In genomic region chrX:19017271-19017670, GRCh38 we compare ENCODE assay signal across 8 cellular contexts. TPM values are rescaled to one million over a fixed set of nuclear protein-coding genes. Genes with fewer than 3 reads are reported as not detected.
DNase-seq lines count a peak whose midpoint lies in the region; TF ChIP-seq lines count a peak whose summit lies in the region.

No MANE protein-coding gene starts in this region.

- no peak overlapping the region for H3K27ac ChIP-seq in esophagus muscularis mucosa (replicated peaks in 1 of 4)
- H3K27ac ChIP-seq in testis = no peak overlapping the region
- H3K27ac ChIP-seq in esophagus squamous epithelium = no peak overlapping the region

- no peaks in the 10 kb centered on the region for H3K36me3 ChIP-seq in esophagus muscularis mucosa
- H3K36me3 ChIP-seq in testis (ENCODE audit: low read depth, missing control alignments) = no peaks in the 10 kb centered on the region
- H3K36me3 ChIP-seq in esophagus squamous epithelium = no peaks in the 10 kb centered on the region

- H3K4me3 ChIP-seq in esophagus muscularis mucosa (no peak overlapping the region), testis (no peak overlapping the region), esophagus squamous epithelium (no peak overlapping the region)

- 42% methylated on average over 3 of the region's 3 CpGs for WGBS in esophagus muscularis mucosa
- WGBS in testis, 2 donors = 17 to 44% methylated on average over 1 to 3 of the region's 3 CpGs
- WGBS in esophagus squamous epithelium, 2 donors = 20 to 44% methylated on average over 1 to 3 of the region's 3 CpGs

- H3K9me3 ChIP-seq in esophagus muscularis mucosa (no peaks in the 10 kb centered on the region), testis (no peaks in the 10 kb centered on the region), esophagus squamous epithelium (no peaks in the 10 kb centered on the region)

- H3K4me1 ChIP-seq in esophagus muscularis mucosa (no peaks in the 10 kb centered on the region), testis (no peaks in the 10 kb centered on the region), esophagus squamous epithelium (no peaks in the 10 kb centered on the region)

- H3K27me3 ChIP-seq in esophagus muscularis mucosa = no peaks in the 10 kb centered on the region
- H3K27me3 ChIP-seq in testis = no peaks in the 10 kb centered on the region
- no peaks in the 10 kb centered on the region for H3K27me3 ChIP-seq in esophagus squamous epithelium

- peak; percentile 36 for DNase-seq in NCI-H748 (lab: John Stamatoyannopoulos, UW; ENCODE audit: unreplicated experiment)
- no peak for DNase-seq in NCI-H748 treated with DMSO at 0.1 percent for 48 hours (lab: John Stamatoyannopoulos, UW)
- peak; percentile 78 for DNase-seq in NCI-H82 (lab: John Stamatoyannopoulos, UW)
- no peak for DNase-seq in esophagus muscularis mucosa (ENCODE audit: extremely low spot score)
- peak; percentile 15 for DNase-seq in testis
- DNase-seq in posterior vena cava (ENCODE audit: low spot score) = no peak
- no peak for DNase-seq in activated CD4-positive, alpha-beta T cell treated with anti-CD3 and anti-CD28 coated beads, Interleukin-2, amount 50 U/mL, for 1 hour
- DNase-seq in esophagus squamous epithelium (lab: John Stamatoyannopoulos, UW) = no peak

- no peak for TF ChIP-seq EP300 in esophagus muscularis mucosa (IDR thresholded peaks at IDR 0.05)

- peak in 2 of 3 experiments; percentile 14 to 27 for TF ChIP-seq CTCF in esophagus muscularis mucosa (IDR thresholded peaks at IDR 0.05)
- no peak for TF ChIP-seq CTCF in testis (IDR thresholded peaks at IDR 0.05)
- peak in 2 of 6 experiments; percentile 27 to 29 for TF ChIP-seq CTCF in esophagus squamous epithelium (IDR thresholded peaks at IDR 0.05)

- intact Hi-C loops in esophagus muscularis mucosa (cut with DNase I) (no loop called here), testis (cut with DNase I; ENCODE audit: low total_unique reads) (no loop called here), posterior vena cava (cut with DNase I) (no loop called here), esophagus squamous epithelium (cut with DNase I) (no loop called here)

- TF ChIP-seq POLR2A in esophagus muscularis mucosa (IDR thresholded peaks at IDR 0.05; ENCODE audit: low read depth) (no peak), testis (IDR thresholded peaks at IDR 0.05) (no peak), esophagus squamous epithelium (IDR thresholded peaks at IDR 0.05) (no peak)

RNA-seq across cellular contexts. Expression of gene PHKA2, which starts 33.4 kb away (rescaled TPM):
- 10 to 100 TPM in 3 of 4 donors, 1 to 10 TPM in 1; 9.8 to 20.7 (median 15.4) TPM for total RNA-seq in esophagus muscularis mucosa
- total RNA-seq in testis = 10 to 100 TPM; 89.9 to 95.7 TPM
- polyA plus RNA-seq in testis (ENCODE audit: insufficient read depth, low read depth, low replicate concordance) = 42.4 TPM
- 10 to 100 TPM; 13.5 to 14.7 TPM for total RNA-seq in posterior vena cava
- total RNA-seq in esophagus squamous epithelium = 10 to 100 TPM; 10.1 to 21.2 (median 13.5) TPM

Comparison
In these comparisons a context has a peak if more than half of its experiments do, and no peak if none do; other contexts are left out.
1. DNase-seq: peak in NCI-H748 (single experiment), NCI-H82 (single experiment) and testis (single experiment); none in NCI-H748 treated with DMSO at 0.1 percent for 48 hours (single experiment), esophagus muscularis mucosa (single experiment), posterior vena cava (single experiment), activated CD4-positive, alpha-beta T cell treated with anti-CD3 and anti-CD28 coated beads, Interleukin-2, amount 50 U/mL, for 1 hour (single experiment) and esophagus squamous epithelium (single experiment).
2. CTCF ChIP-seq: peak in esophagus muscularis mucosa (2 of 3); none in testis (0 of 3).
3. RNA of gene PHKA2, which starts 33.4 kb away (total RNA-seq): 89.9 to 95.7 TPM in testis; 9.8 to 20.7 TPM in esophagus muscularis mucosa, 10.1 to 21.2 TPM in esophagus squamous epithelium and 13.5 to 14.7 TPM in posterior vena cava; every median in the first group is over 4 times any median in the second.